In the genomic region with DNA sequence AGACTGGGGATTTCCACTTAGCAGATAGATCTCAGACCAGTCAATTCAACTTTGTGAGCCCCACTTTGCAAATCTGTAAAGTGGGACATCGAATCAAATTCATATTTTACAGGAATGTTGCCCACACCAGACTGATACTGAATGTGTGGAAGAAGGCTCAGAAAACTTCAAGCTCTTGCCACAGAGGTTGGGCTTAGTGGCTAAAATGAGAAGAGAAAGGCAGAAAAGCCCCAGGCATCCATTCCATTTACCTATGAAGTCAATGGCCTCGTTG, we compare ENCODE assay signal across 8 cellular contexts. TPM values are rescaled to one million over a fixed set of nuclear protein-coding genes. Genes with fewer than 3 reads are reported as not detected.
DNase-seq lines count a peak whose midpoint lies in the region; ATAC-seq and TF ChIP-seq lines count a peak whose summit lies in the region.

No MANE protein-coding gene starts in this region.

- H3K4me1 Mint-ChIP-seq in GM23338 = peaks cover 36% of the 10 kb centered on the region
- peaks cover 62% of the 10 kb centered on the region for H3K4me1 Mint-ChIP-seq in activated T-helper 1 cell treated with anti-CD3 and anti-CD28 coated beads, Interleukin-12 subunit alpha, Interleukin-12 subunit beta, Interleukin-2, Interleukin-4 antibody, amounts not matched to agents 30 ng/mL and 10 ng/mL and 1 ng/mL, durations not matched to agents 14 hours and 24 hours and 36 hours (ENCODE audit: low read depth)

- H3K9ac ChIP-seq in iPS-15b (ENCODE audit: low read depth, low read length) (no peak overlapping the region), skeletal muscle tissue (ENCODE audit: low read depth in 1 of 3, low read length in 3 of 3) (peak overlapping the region; percentile 100)

- ATAC-seq in GM23338 (no peak), HG03521 (IDR thresholded peaks at IDR 0.05; ENCODE audit: unreplicated experiment) (no peak)

- DNase-seq in GM23338 (ENCODE audit: low spot score) (no peak), GDM1 (lab: John Stamatoyannopoulos, UW) (no peak), AG20443 (ENCODE audit: low spot score) (no peak), A172 (ENCODE audit: low spot score) (no peak)
- DNase-seq in activated T-helper 1 cell treated with anti-CD3 and anti-CD28 coated beads, Interleukin-12 subunit alpha, Interleukin-12 subunit beta, Interleukin-2, Interleukin-4 antibody, amounts not matched to agents 30 ng/mL and 10 ng/mL and 1 ng/mL, durations not matched to agents 14 hours and 24 hours and 36 hours (ENCODE audit: low spot score) = no peak

- H3K4me3 ChIP-seq in GM23338 = peak overlapping the region; percentile 92; the same call in 1 of the 2 replicates
- H3K4me3 ChIP-seq in iPS-15b (ENCODE audit: low read depth, low read length) = peak overlapping the region; percentile 91
- H3K4me3 ChIP-seq in skeletal muscle tissue (ENCODE audit: low read length in 3 of 3) = peak overlapping the region; percentile 91 to 100 (median 99)

- H3K36me3 ChIP-seq in GM23338 (ENCODE audit: insufficient read depth) (peaks cover 4% of the 10 kb centered on the region; the same call in 1 of the 2 replicates), iPS-15b (ENCODE audit: control insufficient read depth, insufficient read depth, low read length) (peaks cover 7% of the 10 kb centered on the region), skeletal muscle tissue (ENCODE audit: control insufficient read depth in 3 of 3, insufficient read depth in 3 of 3, low read length in 3 of 3) (peaks cover 24 to 34% (median 25%) of the 10 kb centered on the region in 3 donors)

- no peak overlapping the region for H3K27ac Mint-ChIP-seq in GM23338
- peak overlapping the region; percentile 9 for H3K27ac Mint-ChIP-seq in activated T-helper 1 cell treated with anti-CD3 and anti-CD28 coated beads, Interleukin-12 subunit alpha, Interleukin-12 subunit beta, Interleukin-2, Interleukin-4 antibody, amounts not matched to agents 30 ng/mL and 10 ng/mL and 1 ng/mL, durations not matched to agents 14 hours and 24 hours and 36 hours

- H3K79me2 ChIP-seq in GM23338 (replicated peaks; ENCODE audit: insufficient read depth) = peaks cover 9% of the 10 kb centered on the region; the same call in 1 of the 2 replicates

- peak overlapping the region; percentile 92 for H3K4me3 Mint-ChIP-seq in GM23338
- peak overlapping the region; percentile 88 for H3K4me3 Mint-ChIP-seq in activated T-helper 1 cell treated with anti-CD3 and anti-CD28 coated beads, Interleukin-12 subunit alpha, Interleukin-12 subunit beta, Interleukin-2, Interleukin-4 antibody, amounts not matched to agents 30 ng/mL and 10 ng/mL and 1 ng/mL, durations not matched to agents 14 hours and 24 hours and 36 hours

- peaks cover 36% of the 10 kb centered on the region for H3K27me3 ChIP-seq in GM23338 (ENCODE audit: insufficient read depth)
- H3K27me3 ChIP-seq in iPS-15b (ENCODE audit: control insufficient read depth, insufficient read depth, low read length) = peaks cover 24% of the 10 kb centered on the region
- H3K27me3 ChIP-seq in skeletal muscle tissue (ENCODE audit: control insufficient read depth in 3 of 3, insufficient read depth in 3 of 3, low read length in 3 of 3) = no peaks in the 10 kb centered on the region

- H3K9me3 ChIP-seq in iPS-15b (ENCODE audit: control insufficient read depth, insufficient read depth, low read length) = no peaks in the 10 kb centered on the region
- no peaks in the 10 kb centered on the region for H3K9me3 ChIP-seq in skeletal muscle tissue (ENCODE audit: control insufficient read depth in 3 of 3, low read length in 3 of 3)

- H3K4me1 ChIP-seq in GM23338 (ENCODE audit: insufficient read depth) (peaks cover 15% of the 10 kb centered on the region), iPS-15b (ENCODE audit: control insufficient read depth, insufficient read depth, low read length) (peaks cover 6% of the 10 kb centered on the region), skeletal muscle tissue (ENCODE audit: control insufficient read depth in 3 of 3, insufficient read depth in 3 of 3, low read length in 3 of 3) (peaks cover 58 to 68% (median 66%) of the 10 kb centered on the region in 3 donors)

- peaks cover 2% of the 10 kb centered on the region; the same call in 1 of the 3 replicates for H3K9me3 Mint-ChIP-seq in GM23338
- H3K9me3 Mint-ChIP-seq in activated T-helper 1 cell treated with anti-CD3 and anti-CD28 coated beads, Interleukin-12 subunit alpha, Interleukin-12 subunit beta, Interleukin-2, Interleukin-4 antibody, amounts not matched to agents 30 ng/mL and 10 ng/mL and 1 ng/mL, durations not matched to agents 14 hours and 24 hours and 36 hours = no peaks in the 10 kb centered on the region

- peaks cover 28% of the 10 kb centered on the region for H3K36me3 Mint-ChIP-seq in GM23338 (ENCODE audit: low read depth)
- H3K36me3 Mint-ChIP-seq in activated T-helper 1 cell treated with anti-CD3 and anti-CD28 coated beads, Interleukin-12 subunit alpha, Interleukin-12 subunit beta, Interleukin-2, Interleukin-4 antibody, amounts not matched to agents 30 ng/mL and 10 ng/mL and 1 ng/mL, durations not matched to agents 14 hours and 24 hours and 36 hours (ENCODE audit: low read depth) = peaks cover 19% of the 10 kb centered on the region

- intact Hi-C loops in activated T-helper 1 cell treated with anti-CD3 and anti-CD28 coated beads, Interleukin-12 subunit alpha, Interleukin-12 subunit beta, Interleukin-2, Interleukin-4 antibody, amounts not matched to agents 30 ng/mL and 10 ng/mL and 1 ng/mL, durations not matched to agents 14 hours and 24 hours and 36 hours (cut with micrococcal nuclease) = loop anchor here (5.0 kb wide), 1 partner anchor 582 kb away; the partner anchor contains the start of gene STK10

- peaks cover 36% of the 10 kb centered on the region for H3K27me3 Mint-ChIP-seq in GM23338 (ENCODE audit: insufficient read depth, low read depth, poor library complexity)
- no peaks in the 10 kb centered on the region for H3K27me3 Mint-ChIP-seq in activated T-helper 1 cell treated with anti-CD3 and anti-CD28 coated beads, Interleukin-12 subunit alpha, Interleukin-12 subunit beta, Interleukin-2, Interleukin-4 antibody, amounts not matched to agents 30 ng/mL and 10 ng/mL and 1 ng/mL, durations not matched to agents 14 hours and 24 hours and 36 hours (ENCODE audit: insufficient read depth)

- peaks cover 3% of the 10 kb centered on the region; the same call in 1 of the 2 replicates for H3F3A ChIP-seq in GM23338 (replicated peaks; ENCODE audit: low read depth)

- H3K9me2 ChIP-seq in GM23338 (ENCODE audit: insufficient read depth) = no peaks in the 10 kb centered on the region

- H3K27ac ChIP-seq in GM23338 (ENCODE audit: low read depth) = no peak overlapping the region
- peak overlapping the region; percentile 100 for H3K27ac ChIP-seq in skeletal muscle tissue (ENCODE audit: low read depth, low read length)

- H3K4me2 ChIP-seq in GM23338 = peak overlapping the region; percentile 100; the same call in 1 of the 2 replicates

- peaks cover 17% of the 10 kb centered on the region; the same call in 1 of the 2 replicates for H4K20me1 ChIP-seq in GM23338 (replicated peaks; ENCODE audit: insufficient read depth)

- H2AFZ ChIP-seq in GM23338 = no peak overlapping the region

- no peak for TF ChIP-seq CTCF in GM23338 (conservative IDR thresholded peaks at IDR 0.05; ENCODE audit: low read depth in 2 of 2)

RNA-seq across cellular contexts. Expression of gene DUSP1, which starts 1.7 kb away (rescaled TPM):
- total RNA-seq in GM23338 (2014; rRNA removed; shearing (Covaris generic)) = 12.8 and 17.2 TPM in 2 replicates
- 8.7 and 9.7 TPM in 2 replicates for polyA plus RNA-seq in GM23338 (2016; fragmentation: Nextera tagmentation; extraction: Ambion mirVana)
- total RNA-seq in activated T-helper 1 cell treated with anti-CD3 and anti-CD28 coated beads, Interleukin-12 subunit alpha, Interleukin-12 subunit beta, Interleukin-2, Interleukin-4 antibody, amounts not matched to agents 30 ng/mL and 10 ng/mL and 1 ng/mL, durations not matched to agents 14 hours and 24 hours and 36 hours = 11.9 and 12.5 TPM in 2 replicates
- 67.3 TPM for total RNA-seq in skeletal muscle tissue
- 42.5 and 58.2 TPM in 2 replicates for total RNA-seq in A172 (2014; rRNA removed; shearing (Covaris generic))
